Comparison of ENCODE assay signal across 8 cellular contexts in genomic region chr14:30558675-30559555, GRCh38. TPM values are rescaled to one million over a fixed set of nuclear protein-coding genes. Genes with fewer than 3 reads are reported as not detected.
DNase-seq lines count a peak whose midpoint lies in the region; ATAC-seq and TF ChIP-seq lines count a peak whose summit lies in the region.

TSS of gene G2E3 (plus strand) at chr14:30559158. CDS start at chr14:30581080, 21,922 bp downstream.

- H3K4me1 ChIP-seq in BLaER1 (peaks cover 22% of the 10 kb centered on the region), liver (ENCODE audit: control insufficient read depth in 4 of 4, insufficient read depth in 4 of 4, low read length in 3 of 4) (peaks cover 0 to 6% (median 5%) of the 10 kb centered on the region in 4 donors)

- H3K27ac ChIP-seq in BLaER1, result peak within 1 kb of the TSS; percentile 95
- peak within 1 kb of the TSS; percentile 38 to 40 for H3K27ac ChIP-seq in liver (ENCODE audit: low read depth in 1 of 2, low read length in 2 of 2)

- WGBS in liver, result under 1% methylated on average over 62 of the region's 62 CpGs

- H3K4me3 ChIP-seq in BLaER1 (peak within 1 kb of the TSS; percentile 98), liver (ENCODE audit: low read depth in 1 of 3, low read length in 3 of 3) (peak within 1 kb of the TSS; percentile 82 to 98 (median 83))

- H4K20me1 ChIP-seq in BLaER1, result peaks cover 40% of the 10 kb centered on the region

- ATAC-seq in GM19324 (IDR thresholded peaks at IDR 0.05; ENCODE audit: low FRiP score, unreplicated experiment), result peak; percentile 100
- peak; percentile 98 for ATAC-seq in HG03460 (IDR thresholded peaks at IDR 0.05; ENCODE audit: unreplicated experiment)

- TF ChIP-seq RAD21 in liver (IDR thresholded peaks at IDR 0.05), result peak in 1 of 2 donors; percentile 9

- H3K36me3 ChIP-seq in BLaER1, result peaks cover 25% of the 10 kb centered on the region
- no peaks in the 10 kb centered on the region for H3K36me3 ChIP-seq in liver (ENCODE audit: control insufficient read depth in 4 of 4, insufficient read depth in 3 of 4, low read depth in 1 of 4, low read length in 3 of 4)

- peak within 1 kb of the TSS; percentile 93 for H3K4me2 ChIP-seq in BLaER1

- TF ChIP-seq CTCF in liver (IDR thresholded peaks at IDR 0.05; ENCODE audit: low read depth, low read length, missing input control), result no peak

- H3K27me3 ChIP-seq in BLaER1, result no peaks in the 10 kb centered on the region
- H3K27me3 ChIP-seq in liver (ENCODE audit: control insufficient read depth in 4 of 4, insufficient read depth in 4 of 4, low read length in 3 of 4), result no peaks in the 10 kb centered on the region

- H3K9ac ChIP-seq in BLaER1, result peak within 1 kb of the TSS; percentile 96
- peak within 1 kb of the TSS; percentile 66 to 73 for H3K9ac ChIP-seq in liver (ENCODE audit: low read depth in 1 of 2, low read length in 2 of 2)

- DNase-seq in NCI-H524 treated with DMSO at 0.1 percent for 48 hours (lab: John Stamatoyannopoulos, UW) (peak; percentile 82), dermis microvascular lymphatic vessel endothelial cell (ENCODE audit: low read depth in 2 of 2) (peak; percentile 65 to 88)
- DNase-seq in activated CD4-positive, alpha-beta T cell treated with anti-CD3 and anti-CD28 coated beads, Interleukin-2, amount 50 U/mL, for 4 hours, result peak; percentile 79 to 83
- DNase-seq in stimulated activated CD4-positive, alpha-beta T cell treated with anti-CD3 and anti-CD28 coated beads, Interleukin-4, amount 100 ng/mL, for 24 hours, result peak; percentile 90

- H3K9me3 ChIP-seq in BLaER1 (peaks cover 18% of the 10 kb centered on the region), liver (ENCODE audit: control insufficient read depth in 4 of 4, low read length in 3 of 4) (no peaks in the 10 kb centered on the region)

TF ChIP-seq in liver, 16 proteins besides CTCF, POLR2A, EP300 and RAD21:
- TF ChIP-seq YY1 (IDR thresholded peaks at IDR 0.05) (peak; percentile 66), ATF3 (IDR thresholded peaks at IDR 0.05) (no peak), EGR1 (IDR thresholded peaks at IDR 0.05; ENCODE audit: low read depth in 2 of 2) (peak in 1 of 2 donors; percentile 18), JUND (IDR thresholded peaks at IDR 0.05) (peak in 1 of 2 donors; percentile 15), HNF4A (conservative IDR thresholded peaks at IDR 0.05) (no peak), TAF1 (conservative IDR thresholded peaks at IDR 0.05) (no peak), REST (IDR thresholded peaks at IDR 0.05) (peak; percentile 54), GABPA (IDR thresholded peaks at IDR 0.05 in 1 of 2, conservative IDR thresholded peaks at IDR 0.05 in 1 of 2) (peak; percentile 81 to 94), SP1 (IDR thresholded peaks at IDR 0.05) (no peak), NR2F2 (IDR thresholded peaks at IDR 0.05) (no peak), MAX (IDR thresholded peaks at IDR 0.05) (peak; percentile 11), ZBTB33 (IDR thresholded peaks at IDR 0.05) (no peak), FOXA1 (IDR thresholded peaks at IDR 0.05) (no peak), HNF4G (IDR thresholded peaks at IDR 0.05) (no peak), FOXA2 (IDR thresholded peaks at IDR 0.05) (no peak), RXRA (IDR thresholded peaks at IDR 0.05) (no peak)

RNA-seq across cellular contexts. Expression of gene G2E3, which starts in this region (rescaled TPM):
- total RNA-seq in dermis microvascular lymphatic vessel endothelial cell (10.1 and 10.5 TPM in 2 replicates), liver (10 to 100 TPM in 1 of 2 donors, 1 to 10 TPM in 1; 6.4 to 14.0 TPM)
- polyA plus RNA-seq in liver, result 1 to 10 TPM; 2.4 to 5.0 TPM

Comparison
In these comparisons a context has a peak if more than half of its experiments do, and no peak if none do; other contexts are left out.
1. Peak in every context shown above with its lines: DNase-seq, ATAC-seq, H3K4me3 ChIP-seq and H3K27ac ChIP-seq.